8 cellular contexts compared by ENCODE assay signal in the genomic region with DNA sequence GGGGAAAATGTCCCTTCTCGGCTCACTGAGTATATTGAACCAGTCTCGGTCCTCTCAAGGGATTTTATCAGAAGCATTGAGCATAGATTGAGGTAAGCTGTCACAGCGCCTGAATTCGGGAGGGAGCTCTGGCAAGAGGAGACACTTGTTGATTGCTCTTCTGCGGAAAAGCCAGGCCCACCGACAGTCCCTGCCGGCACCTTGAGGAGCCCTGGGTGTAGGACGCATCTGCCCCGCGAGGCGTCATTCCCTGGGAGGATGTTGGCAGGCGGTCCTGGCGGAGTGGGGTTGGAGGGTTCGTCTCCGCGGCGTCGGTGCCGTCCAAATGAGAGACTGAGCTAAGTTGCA. TPM values are rescaled to one million over a fixed set of nuclear protein-coding genes. Genes with fewer than 3 reads are reported as not detected.
DNase-seq lines count a peak whose midpoint lies in the region; ATAC-seq lines count a peak whose summit lies in the region.

No MANE protein-coding gene starts in this region.

- peak overlapping the region; percentile 96 for H3K27ac Mint-ChIP-seq in dendritic cell treated with granulocyte-macrophage colony-stimulating factor and Interleukin-4, amounts not matched to agents 40 ng/mL and 50 ng/mL, for 4 days

- no peaks in the 10 kb centered on the region for H3K9me3 Mint-ChIP-seq in dendritic cell treated with granulocyte-macrophage colony-stimulating factor and Interleukin-4, amounts not matched to agents 40 ng/mL and 50 ng/mL, for 4 days

- in situ Hi-C loops in Caki2 (cut with HindIII; ENCODE audit: low pct_unique_long_range_greater_than_20kb, low sequenced_read_pairs): no loop called here

- H3K4me1 Mint-ChIP-seq in dendritic cell treated with granulocyte-macrophage colony-stimulating factor and Interleukin-4, amounts not matched to agents 40 ng/mL and 50 ng/mL, for 4 days (ENCODE audit: low read depth): peaks cover 45% of the 10 kb centered on the region

- ATAC-seq in left lobe of liver: peak; percentile 1
- no peak for ATAC-seq in HG03025 (IDR thresholded peaks at IDR 0.05; ENCODE audit: low FRiP score, unreplicated experiment)

- peak overlapping the region; percentile 98 for H3K4me3 Mint-ChIP-seq in dendritic cell treated with granulocyte-macrophage colony-stimulating factor and Interleukin-4, amounts not matched to agents 40 ng/mL and 50 ng/mL, for 4 days

- peak; percentile 21 for DNase-seq in Caki2 (ENCODE audit: low read depth)
- DNase-seq in HuH-7 (ENCODE audit: low spot score): peak; percentile 26
- peak; percentile 63 for DNase-seq in activated CD4-positive, alpha-beta T cell treated with anti-CD3 and anti-CD28 coated beads for 48 hours
- peak; percentile 56 for DNase-seq in left lobe of liver (ENCODE audit: low spot score)
- peak; percentile 19 to 32 for DNase-seq in stimulated activated CD4-positive, alpha-beta T cell treated with anti-CD3 and anti-CD28 coated beads, Interleukin-2, amount 100 ng/mL, for 48 hours
- no peak for DNase-seq in SKM-1 treated with dmso at 0.1 percent for 144 hours (lab: John Stamatoyannopoulos, UW; ENCODE audit: unreplicated experiment)

- H3K36me3 Mint-ChIP-seq in dendritic cell treated with granulocyte-macrophage colony-stimulating factor and Interleukin-4, amounts not matched to agents 40 ng/mL and 50 ng/mL, for 4 days (ENCODE audit: low read depth): peaks cover 22% of the 10 kb centered on the region

- intact Hi-C loops in dendritic cell treated with granulocyte-macrophage colony-stimulating factor and Interleukin-4, amounts not matched to agents 40 ng/mL and 50 ng/mL, for 4 days (cut with micrococcal nuclease): no loop called here

- H3K27me3 Mint-ChIP-seq in dendritic cell treated with granulocyte-macrophage colony-stimulating factor and Interleukin-4, amounts not matched to agents 40 ng/mL and 50 ng/mL, for 4 days: no peaks in the 10 kb centered on the region

RNA-seq across cellular contexts. Expression of gene FBXO9, which starts 0.8 kb away (rescaled TPM):
- 50.4 and 53.1 TPM in 2 replicates for total RNA-seq in Caki2 (2014; rRNA removed; shearing (Covaris generic); ENCODE audit: low replicate concordance)
- total RNA-seq in left lobe of liver: 70.2 TPM

RNA-seq across cellular contexts. Expression of gene CILK1, which starts 4.4 kb away (rescaled TPM):
- 1.8 and 2.1 TPM in 2 replicates for total RNA-seq in Caki2 (2014; rRNA removed; shearing (Covaris generic); ENCODE audit: low replicate concordance)
- total RNA-seq in left lobe of liver: 5.5 TPM
